In genomic region chr3:52238193-52238760, GRCh38 we compare ENCODE assay signal across 1 cellular context.
A peak's percentile ranks its signal among the peaks of the same experiment; 100 is the strongest.
TF ChIP-seq lines count a peak whose summit lies in the region.

No MANE protein-coding gene starts in this region.

TF ChIP-seq in HepG2, 621 proteins besides CTCF, POLR2A, EP300 and RAD21 (continued from another document and continues in another):
- TF ChIP-seq HMGXB4 (CRISPR knock-in tag; IDR thresholded peaks at IDR 0.05; ENCODE audit: borderline replicate concordance in 1 of 2, low read depth in 1 of 2) (0 out of 4 replicates have a peak, but pooled peaks have one; percentile 25 to 32), SRF (IDR thresholded peaks at IDR 0.05; ENCODE audit: low read depth, low read length) (no peak), KMT2A (CRISPR knock-in tag; IDR thresholded peaks at IDR 0.05) (no peak), DMAP1 (CRISPR knock-in tag; IDR thresholded peaks at IDR 0.05) (peak; percentile 55; the same call in 1 of the 2 replicates), ZNF335 (CRISPR knock-in tag; IDR thresholded peaks at IDR 0.05) (no peak), MTA3 (CRISPR knock-in tag; IDR thresholded peaks at IDR 0.05) (no peak), ZNF225 (CRISPR knock-in tag; IDR thresholded peaks at IDR 0.05) (no peak), PCBP1 (IDR thresholded peaks at IDR 0.05; ENCODE audit: borderline replicate concordance, low read depth, low read length) (no peak), ZNF597 (CRISPR knock-in tag; IDR thresholded peaks at IDR 0.05) (no peak), GTF3A (CRISPR knock-in tag; conservative IDR thresholded peaks at IDR 0.05) (no peak), NR2C2 (CRISPR knock-in tag; IDR thresholded peaks at IDR 0.05; ENCODE audit: borderline replicate concordance) (peak; percentile 98), ZNF362 (CRISPR knock-in tag; IDR thresholded peaks at IDR 0.05; ENCODE audit: borderline replicate concordance) (no peak), TCF12 (IDR thresholded peaks at IDR 0.05) (no peak), TCF12 (CRISPR knock-in tag; IDR thresholded peaks at IDR 0.05) (no peak), ZFP91 (CRISPR knock-in tag; IDR thresholded peaks at IDR 0.05; ENCODE audit: borderline replicate concordance) (peak; percentile 53; the same call in 1 of the 2 replicates), ARID2 (CRISPR knock-in tag; IDR thresholded peaks at IDR 0.05; ENCODE audit: borderline replicate concordance) (0 out of 2 replicates have a peak, but pooled peaks have one; percentile 13), KDM3A (CRISPR knock-in tag; IDR thresholded peaks at IDR 0.05; ENCODE audit: low read depth) (peak; percentile 65; the same call in 1 of the 2 replicates), PAF1 (CRISPR knock-in tag; IDR thresholded peaks at IDR 0.05) (peak; percentile 98), ZHX2 (IDR thresholded peaks at IDR 0.05; ENCODE audit: low read depth) (0 out of 2 replicates have a peak, but pooled peaks have one; percentile 9), ZHX2 (CRISPR knock-in tag; IDR thresholded peaks at IDR 0.05; ENCODE audit: borderline replicate concordance) (no peak), ZNF280D (CRISPR knock-in tag; IDR thresholded peaks at IDR 0.05) (peak; percentile 73; the same call in 1 of the 2 replicates), ZNF510 (CRISPR knock-in tag; IDR thresholded peaks at IDR 0.05; ENCODE audit: low read depth) (no peak), BORCS8-MEF2B (CRISPR knock-in tag; IDR thresholded peaks at IDR 0.05) (0 out of 2 replicates have a peak, but pooled peaks have one; percentile 7), CREBL2 (CRISPR knock-in tag; IDR thresholded peaks at IDR 0.05; ENCODE audit: borderline replicate concordance) (no peak), EEA1 (CRISPR knock-in tag; IDR thresholded peaks at IDR 0.05; ENCODE audit: borderline replicate concordance) (no peak), E2F2 (CRISPR knock-in tag; IDR thresholded peaks at IDR 0.05; ENCODE audit: borderline replicate concordance) (no peak), ZNF710 (CRISPR knock-in tag; IDR thresholded peaks at IDR 0.05; ENCODE audit: borderline replicate concordance) (no peak), MYNN (CRISPR knock-in tag; IDR thresholded peaks at IDR 0.05; ENCODE audit: low read depth) (no peak), ATF7 (IDR thresholded peaks at IDR 0.05) (no peak), ATF7 (CRISPR knock-in tag; IDR thresholded peaks at IDR 0.05) (no peak), ZNF644 (CRISPR knock-in tag; IDR thresholded peaks at IDR 0.05; ENCODE audit: low read depth) (no peak), ZMYM4 (CRISPR knock-in tag; IDR thresholded peaks at IDR 0.05) (peak; percentile 68), BRF2 (CRISPR knock-in tag; IDR thresholded peaks at IDR 0.05) (peak; percentile 75; the same call in 1 of the 2 replicates), ZNF670 (CRISPR knock-in tag; IDR thresholded peaks at IDR 0.05; ENCODE audit: borderline replicate concordance) (no peak), ZNF770 (CRISPR knock-in tag; IDR thresholded peaks at IDR 0.05) (no peak), KLF12 (CRISPR knock-in tag; IDR thresholded peaks at IDR 0.05; ENCODE audit: borderline replicate concordance) (no peak; the same call in 1 of the 2 replicates)
